ENCODE assay signal across 15 cellular contexts in genomic region chr19:8739291-8740065, GRCh38. TPM values are rescaled to one million over a fixed set of nuclear protein-coding genes. Genes with fewer than 3 reads are reported as not detected.
"Had no signal": no experiment of that assay in that cellular context is flagged by ENCODE, and none has a peak within 500 bp of the region (broad histone marks: within the 10 kb centered on the region; RNA-seq: fewer than 3 reads in every experiment).

No MANE protein-coding gene starts in this region.

RNA-seq across cellular contexts. Expression of gene OR2Z1, which starts 18.0 kb away (rescaled TPM):
- total RNA-seq: activated B cell treated with CpG ODN at 0.5 μM for 24 hours; activated CD4-positive, alpha-beta memory T cell treated with anti-CD3 and anti-CD28 coated beads for 36 hours; activated CD4-positive, alpha-beta memory T cell treated with anti-CD3 and anti-CD28 coated beads, Interleukin-2, amount 10 ng/mL, durations not matched to agents 7 days and 5 days; activated CD4-positive, alpha-beta T cell treated with anti-CD3 and anti-CD28 coated beads for 36 hours; activated CD4-positive, alpha-beta T cell treated with anti-CD3 and anti-CD28 coated beads, Interleukin-2, amount 10 ng/mL, durations not matched to agents 24 days and 14 days; activated CD4-positive, alpha-beta T cell treated with anti-CD3 and anti-CD28 coated beads, Interleukin-2, amount 10 ng/mL, durations not matched to agents 7 days and 5 days; activated CD8-positive, alpha-beta memory T cell treated with anti-CD3 and anti-CD28 coated beads for 36 hours; activated CD8-positive, alpha-beta memory T cell treated with anti-CD3 and anti-CD28 coated beads, Interleukin-2, amount 10 ng/mL, durations not matched to agents 7 days and 5 days; activated CD8-positive, alpha-beta T cell treated with anti-CD3 and anti-CD28 coated beads for 36 hours; activated CD8-positive, alpha-beta T cell treated with anti-CD3 and anti-CD28 coated beads, Interleukin-2, amount 10 ng/mL, durations not matched to agents 7 days and 5 days; T-cell; T-helper 17 cell; T-helper 2 cell treated with Interferon-gamma antibody and Interleukin-4, amounts not matched to agents 100 ng/mL and 5 ng/mL, for 36 hours; WTC11 had no signal

RNA-seq across cellular contexts. Expression of gene ACTL9, which starts 40.9 kb away (rescaled TPM):
- total RNA-seq: activated B cell treated with CpG ODN at 0.5 μM for 24 hours; activated CD4-positive, alpha-beta memory T cell treated with anti-CD3 and anti-CD28 coated beads for 36 hours; activated CD4-positive, alpha-beta memory T cell treated with anti-CD3 and anti-CD28 coated beads, Interleukin-2, amount 10 ng/mL, durations not matched to agents 7 days and 5 days; activated CD4-positive, alpha-beta T cell treated with anti-CD3 and anti-CD28 coated beads for 36 hours; activated CD4-positive, alpha-beta T cell treated with anti-CD3 and anti-CD28 coated beads, Interleukin-2, amount 10 ng/mL, durations not matched to agents 24 days and 14 days; activated CD4-positive, alpha-beta T cell treated with anti-CD3 and anti-CD28 coated beads, Interleukin-2, amount 10 ng/mL, durations not matched to agents 7 days and 5 days; activated CD8-positive, alpha-beta memory T cell treated with anti-CD3 and anti-CD28 coated beads for 36 hours; activated CD8-positive, alpha-beta memory T cell treated with anti-CD3 and anti-CD28 coated beads, Interleukin-2, amount 10 ng/mL, durations not matched to agents 7 days and 5 days; activated CD8-positive, alpha-beta T cell treated with anti-CD3 and anti-CD28 coated beads for 36 hours; activated CD8-positive, alpha-beta T cell treated with anti-CD3 and anti-CD28 coated beads, Interleukin-2, amount 10 ng/mL, durations not matched to agents 7 days and 5 days; T-cell; T-helper 1 cell treated with Interleukin-12 subunit alpha and Interleukin-12 subunit beta and Interleukin-4 antibody, amounts not matched to agents 30 ng/mL and 1 ng/mL, for 36 hours; T-helper 17 cell; T-helper 2 cell treated with Interferon-gamma antibody and Interleukin-4, amounts not matched to agents 100 ng/mL and 5 ng/mL, for 36 hours; WTC11 had no signal
